Comparison of ENCODE assay signal across 20 cellular contexts in genomic region chr15:57547243-57547755, GRCh38. TPM values are rescaled to one million over a fixed set of nuclear protein-coding genes. Genes with fewer than 3 reads are reported as not detected.
A peak's percentile ranks its signal among the peaks of the same experiment; 100 is the strongest.
DNase-seq lines count a peak whose midpoint lies in the region; ATAC-seq and TF ChIP-seq lines count a peak whose summit lies in the region.
"Had no signal": no experiment of that assay in that cellular context is flagged by ENCODE, and none has a peak within 500 bp of the region (broad histone marks: within the 10 kb centered on the region; RNA-seq: fewer than 3 reads in every experiment).

No MANE protein-coding gene starts in this region.

- no peak for ATAC-seq in right cardiac atrium
- no peak for ATAC-seq in Right ventricle myocardium superior (ENCODE audit: poor library complexity)
- no peak for ATAC-seq in HG03571 (IDR thresholded peaks at IDR 0.05; ENCODE audit: unreplicated experiment)
- ATAC-seq in activated T-helper 17 cell treated with anti-CD3 and anti-CD28 coated beads, Interleukin-2, amount 50 U/mL, for 72 hours (replicated peaks), result no peak
- ATAC-seq: GM12878 had no signal

- no peaks in the 10 kb centered on the region for H3K27me3 Mint-ChIP-seq in endodermal cell (ENCODE audit: insufficient read depth)
- H3K27me3 Mint-ChIP-seq in neural progenitor cell (ENCODE audit: insufficient read depth, low read depth), result peaks cover 4% of the 10 kb centered on the region
- peaks cover 16% of the 10 kb centered on the region for H3K27me3 Mint-ChIP-seq in activated T-helper 17 cell treated with anti-CD3 and anti-CD28 coated beads, Interleukin-2, amount 50 U/mL, for 72 hours

- H3K9ac ChIP-seq in endodermal cell (ENCODE audit: extremely low read depth, low read length, poor library complexity, severe bottlenecking), result no peak overlapping the region
- no peak overlapping the region for H3K9ac ChIP-seq in neural progenitor cell

- H3K36me3 ChIP-seq in endodermal cell (ENCODE audit: control insufficient read depth, insufficient read depth, low read length) (peaks cover 94% of the 10 kb centered on the region), neural progenitor cell (no peaks in the 10 kb centered on the region)
- H3K36me3 ChIP-seq: BE2C had no signal

- H3K4me1 ChIP-seq in right cardiac atrium (ENCODE audit: control insufficient read depth, insufficient read depth, low read length) (peaks cover 20% of the 10 kb centered on the region), endodermal cell (ENCODE audit: control insufficient read depth, insufficient read depth, low read length) (peaks cover 11% of the 10 kb centered on the region), neural progenitor cell (peaks cover 18% of the 10 kb centered on the region)
- H3K4me1 ChIP-seq: BE2C had no signal

- peaks cover 9% of the 10 kb centered on the region for H3F3A ChIP-seq in neural progenitor cell (ENCODE audit: low read depth)

- no peak overlapping the region for H3K27ac Mint-ChIP-seq in endodermal cell
- no peak overlapping the region for H3K27ac Mint-ChIP-seq in neural progenitor cell
- H3K27ac Mint-ChIP-seq in activated T-helper 17 cell treated with anti-CD3 and anti-CD28 coated beads, Interleukin-2, amount 50 U/mL, for 72 hours, result no peak overlapping the region
- H3K27ac Mint-ChIP-seq: CD4-positive, CD25-positive, alpha-beta regulatory T cell; CD8-positive, alpha-beta memory T cell; H9 had no signal

- H3K4me1 Mint-ChIP-seq in endodermal cell, result peaks cover 22% of the 10 kb centered on the region
- peaks cover 27% of the 10 kb centered on the region for H3K4me1 Mint-ChIP-seq in neural progenitor cell
- H3K4me1 Mint-ChIP-seq in activated T-helper 17 cell treated with anti-CD3 and anti-CD28 coated beads, Interleukin-2, amount 50 U/mL, for 72 hours, result no peaks in the 10 kb centered on the region
- H3K4me1 Mint-ChIP-seq: CD4-positive, CD25-positive, alpha-beta regulatory T cell; CD8-positive, alpha-beta memory T cell had no signal

- H3K27ac ChIP-seq in right cardiac atrium (ENCODE audit: low read length), result peak overlapping the region; percentile 28
- H3K27ac ChIP-seq in endodermal cell (ENCODE audit: low read depth, low read length), result no peak overlapping the region
- H3K27ac ChIP-seq in neural progenitor cell, result no peak overlapping the region
- H3K27ac ChIP-seq: HL-60 had no signal

- H3K9me3 ChIP-seq in right cardiac atrium (ENCODE audit: control insufficient read depth, low read length) (no peaks in the 10 kb centered on the region), endodermal cell (ENCODE audit: control insufficient read depth, low read length) (no peaks in the 10 kb centered on the region), neural progenitor cell (ENCODE audit: low read depth) (no peaks in the 10 kb centered on the region)
- H3K9me3 ChIP-seq: BE2C had no signal

- H3K36me3 Mint-ChIP-seq in endodermal cell (ENCODE audit: low read depth), result peaks cover 90% of the 10 kb centered on the region
- no peaks in the 10 kb centered on the region for H3K36me3 Mint-ChIP-seq in neural progenitor cell
- H3K36me3 Mint-ChIP-seq in activated T-helper 17 cell treated with anti-CD3 and anti-CD28 coated beads, Interleukin-2, amount 50 U/mL, for 72 hours (ENCODE audit: low read depth), result no peaks in the 10 kb centered on the region
- H3K36me3 Mint-ChIP-seq: CD4-positive, CD25-positive, alpha-beta regulatory T cell; CD8-positive, alpha-beta memory T cell had no signal

- H3K4me3 ChIP-seq in right cardiac atrium (ENCODE audit: low read length) (no peak overlapping the region), endodermal cell (ENCODE audit: low read length) (no peak overlapping the region), neural progenitor cell (no peak overlapping the region)
- H3K4me3 ChIP-seq: GM12878 had no signal

- H3K4me2 ChIP-seq in neural progenitor cell, result no peak overlapping the region

- TF ChIP-seq CTCF in endodermal cell (conservative IDR thresholded peaks at IDR 0.05) (no peak), neural progenitor cell (IDR thresholded peaks at IDR 0.05) (no peak)

- H3K9me3 Mint-ChIP-seq in endodermal cell (no peaks in the 10 kb centered on the region), neural progenitor cell (no peaks in the 10 kb centered on the region)
- H3K9me3 Mint-ChIP-seq in activated T-helper 17 cell treated with anti-CD3 and anti-CD28 coated beads, Interleukin-2, amount 50 U/mL, for 72 hours, result no peaks in the 10 kb centered on the region
- H3K9me3 Mint-ChIP-seq: CD4-positive, CD25-positive, alpha-beta regulatory T cell; CD8-positive, alpha-beta memory T cell; H9 had no signal

- intact Hi-C loops in right cardiac atrium (cut with DNase I) (no loop called here), Right ventricle myocardium superior (cut with DNase I) (no loop called here)

- no peaks in the 10 kb centered on the region for H3K27me3 ChIP-seq in right cardiac atrium (ENCODE audit: control insufficient read depth, insufficient read depth)
- no peaks in the 10 kb centered on the region for H3K27me3 ChIP-seq in endodermal cell (ENCODE audit: control insufficient read depth, insufficient read depth, low read length, poor library complexity, severe bottlenecking)
- no peaks in the 10 kb centered on the region for H3K27me3 ChIP-seq in neural progenitor cell
- H3K27me3 ChIP-seq: BE2C had no signal

- peak overlapping the region; percentile 5 for H2AFZ ChIP-seq in neural progenitor cell (replicated peaks)

- no peaks in the 10 kb centered on the region for H4K20me1 ChIP-seq in neural progenitor cell (ENCODE audit: low read depth)

- DNase-seq in right cardiac atrium, result no peak
- DNase-seq in Right ventricle myocardium superior, result no peak
- DNase-seq in endodermal cell, result peak; percentile 90
- no peak for DNase-seq in neural progenitor cell (ENCODE audit: low spot score)
- DNase-seq in NCI-H526 treated with DMSO at 0.1 percent for 48 hours (lab: John Stamatoyannopoulos, UW), result no peak
- DNase-seq: ACHN; BE2C; C1 segment of cervical spinal cord; CD4-positive, CD25-positive, alpha-beta regulatory T cell; CD8-positive, alpha-beta memory T cell; COR-L47; DMS 273 treated with DMSO at 0.1 percent for 48 hours; DMS53; DND-41; EL; H9 had no signal

- no peaks in the 10 kb centered on the region for H3K79me2 ChIP-seq in neural progenitor cell (ENCODE audit: low read depth)

- H3K4me3 Mint-ChIP-seq in endodermal cell (no peak overlapping the region), neural progenitor cell (no peak overlapping the region)
- H3K4me3 Mint-ChIP-seq in activated T-helper 17 cell treated with anti-CD3 and anti-CD28 coated beads, Interleukin-2, amount 50 U/mL, for 72 hours, result no peak overlapping the region
- H3K4me3 Mint-ChIP-seq: CD8-positive, alpha-beta memory T cell; H9 had no signal

- 61% methylated on average over 11 of the region's 11 CpGs for WGBS in right cardiac atrium
- 86 to 90% methylated on average over 10 to 11 of the region's 11 CpGs for WGBS in endodermal cell (ENCODE audit: insufficient coverage in 1 of 2, insufficient read length in 1 of 2), 2 experiments

RNA-seq across cellular contexts. Expression of gene MYZAP, which starts 44.4 kb away (rescaled TPM):
- total RNA-seq in right cardiac atrium, result 100 to 1,000 TPM; 557 to 764 (median 622) TPM
- polyA plus RNA-seq in right cardiac atrium, result 558 TPM
- 966 TPM for total RNA-seq in Right ventricle myocardium superior
- under 1 TPM; 0.22 to 0.33 TPM for total RNA-seq in endodermal cell
- 0.78 TPM for polyA plus RNA-seq in endodermal cell (2013, experiment 1 of 2)
- 0.58 TPM for polyA plus RNA-seq in endodermal cell (2013, experiment 2 of 2)
- 0.09 TPM in 1 of 2 replicates, not detected in the other for total RNA-seq in neural progenitor cell (ENCODE audit: low replicate concordance)
- total RNA-seq in activated T-helper 17 cell treated with anti-CD3 and anti-CD28 coated beads, Interleukin-2, amount 50 U/mL, for 72 hours, result not detected
- total RNA-seq: CD8-positive, alpha-beta memory T cell; GM12878 had no signal
- polyA plus RNA-seq: CD8-positive, alpha-beta memory T cell; GM12878 had no signal

Comparison
In these comparisons a context has a peak if more than half of its experiments do, and no peak if none do; other contexts are left out.
1. RNA of gene MYZAP, which starts 44.4 kb away (total RNA-seq): 966 TPM in Right ventricle myocardium superior (single experiment) and 557 to 764 TPM in right cardiac atrium; 0.22 to 0.33 TPM in endodermal cell, 0.09 TPM in neural progenitor cell and not detected in activated T-helper 17 cell treated with anti-CD3 and anti-CD28 coated beads, Interleukin-2, amount 50 U/mL, for 72 hours; every median in the first group is over 100 times any median in the second.